In the genomic region with DNA sequence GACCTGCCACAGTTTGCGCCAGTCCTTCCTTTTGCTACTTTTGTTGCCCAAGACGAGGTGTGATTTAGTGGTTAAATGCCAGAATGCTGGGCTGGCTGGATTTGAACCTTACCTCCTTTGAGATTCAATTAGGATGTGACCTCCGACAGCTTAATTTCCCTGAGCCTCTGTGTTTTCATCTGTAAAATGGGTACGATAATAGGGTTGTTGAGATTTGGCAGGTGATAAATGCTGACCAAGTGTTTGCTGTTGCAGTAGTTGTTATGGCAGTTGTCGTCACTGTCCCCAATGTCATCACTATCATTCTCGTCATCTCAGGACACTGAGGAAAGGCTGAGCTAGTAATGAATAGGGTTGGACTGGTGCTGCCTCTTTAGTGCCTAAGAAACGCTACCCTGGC, we compare ENCODE assay signal across 14 cellular contexts.
A peak's percentile ranks its signal among the peaks of the same experiment; 100 is the strongest.
DNase-seq lines count a peak whose midpoint lies in the region; ATAC-seq, FAIRE-seq and TF ChIP-seq lines count a peak whose summit lies in the region.
"Had no signal": no experiment of that assay in that cellular context is flagged by ENCODE, and none has a peak within 500 bp of the region (broad histone marks: within the 10 kb centered on the region; RNA-seq: fewer than 3 reads in every experiment).

No MANE protein-coding gene starts in this region.

- ATAC-seq in psoas muscle: no peak
- ATAC-seq in HG03571 (IDR thresholded peaks at IDR 0.05; ENCODE audit: unreplicated experiment): no peak
- ATAC-seq in HG03521 (IDR thresholded peaks at IDR 0.05; ENCODE audit: unreplicated experiment): no peak

- H2AFZ ChIP-seq in endothelial cell of umbilical vein (ENCODE audit: low read depth, low read length): no peak overlapping the region

- H3K79me2 ChIP-seq in endothelial cell of umbilical vein (ENCODE audit: control insufficient read depth, insufficient read depth, low read length): no peaks in the 10 kb centered on the region

- H3K27ac Mint-ChIP-seq in CD8-positive, alpha-beta memory T cell: peak overlapping the region; percentile 95 to 100 (median 100)

- no peaks in the 10 kb centered on the region for H3K27me3 ChIP-seq in CD8-positive, alpha-beta memory T cell (ENCODE audit: insufficient read depth, low read length, poor library complexity, severe bottlenecking)
- H3K27me3 ChIP-seq in Peyer's patch (no peaks in the 10 kb centered on the region), endothelial cell of umbilical vein (ENCODE audit: control insufficient read depth in 2 of 2, insufficient read depth in 2 of 2, low read length in 2 of 2) (no peaks in the 10 kb centered on the region), psoas muscle (ENCODE audit: insufficient read depth in 3 of 3, low read length in 2 of 3) (no peaks in the 10 kb centered on the region)

- no peaks in the 10 kb centered on the region for H3K9me3 ChIP-seq in CD8-positive, alpha-beta memory T cell (ENCODE audit: low read length)
- H3K9me3 ChIP-seq in Peyer's patch: no peaks in the 10 kb centered on the region
- H3K9me3 ChIP-seq in endothelial cell of umbilical vein (replicated peaks; ENCODE audit: control insufficient read depth, insufficient read depth, low read length): no peaks in the 10 kb centered on the region
- H3K9me3 ChIP-seq in psoas muscle: no peaks in the 10 kb centered on the region

- DNase-seq in CD8-positive, alpha-beta memory T cell: no peak
- no peak for DNase-seq in Peyer's patch
- no peak for DNase-seq in endothelial cell of umbilical vein (ENCODE audit: low read depth, low spot score)
- DNase-seq in psoas muscle: no peak
- DNase-seq in DMS153 treated with DMSO at 0.1 percent for 48 hours (lab: John Stamatoyannopoulos, UW; ENCODE audit: unreplicated experiment): no peak
- DNase-seq in SIG-M5 treated with dmso at 0.1 percent for 504 hours (lab: John Stamatoyannopoulos, UW; ENCODE audit: unreplicated experiment): no peak
- DNase-seq: amygdala, Calu3, midbrain, NCI-H446, SIG-M5 had no signal

- H3K4me2 ChIP-seq in endothelial cell of umbilical vein (ENCODE audit: insufficient read depth, low read length): no peak overlapping the region
- H3K4me2 ChIP-seq: smooth muscle cell had no signal

- no peaks in the 10 kb centered on the region for H3K36me3 ChIP-seq in CD8-positive, alpha-beta memory T cell (ENCODE audit: insufficient read depth, low read length)
- H3K36me3 ChIP-seq in Peyer's patch: no peaks in the 10 kb centered on the region
- H3K36me3 ChIP-seq in endothelial cell of umbilical vein (ENCODE audit: control insufficient read depth in 2 of 2, extremely low read depth in 1 of 2, insufficient read depth in 2 of 2, low read length in 2 of 2): peaks cover 0 to 2% of the 10 kb centered on the region in 2 experiments
- H3K36me3 ChIP-seq in psoas muscle (ENCODE audit: insufficient read depth in 1 of 2, low read depth in 1 of 2): no peaks in the 10 kb centered on the region

- H3K4me3 Mint-ChIP-seq in CD8-positive, alpha-beta memory T cell: peak overlapping the region in 5 of 7 donors; percentile 49 to 81 (median 74)

- FAIRE-seq in endothelial cell of umbilical vein (lab: Jason Lieb, UNC): no peak

- H3K36me3 Mint-ChIP-seq in CD8-positive, alpha-beta memory T cell: peaks cover 0 to 6% (median 0%) of the 10 kb centered on the region in 3 donors

- peak overlapping the region; percentile 17 for H3K9ac ChIP-seq in endothelial cell of umbilical vein (replicated peaks; ENCODE audit: extremely low read depth, insufficient read depth, low read length)

- no TSS peak for BruUV-seq in endothelial cell of umbilical vein (replicated peaks; lab: Mats Ljungman, UMichigan)

- peaks cover 46% of the 10 kb centered on the region for H3K4me1 ChIP-seq in CD8-positive, alpha-beta memory T cell (ENCODE audit: insufficient read depth, low read length)
- H3K4me1 ChIP-seq in Peyer's patch: peaks cover 4 to 37% (median 20%) of the 10 kb centered on the region in 4 donors
- H3K4me1 ChIP-seq in endothelial cell of umbilical vein (ENCODE audit: control insufficient read depth, extremely low read depth, insufficient read depth, low read length): peaks cover 41% of the 10 kb centered on the region
- H3K4me1 ChIP-seq in psoas muscle: peaks cover 9% of the 10 kb centered on the region

- H3K9me3 Mint-ChIP-seq in CD8-positive, alpha-beta memory T cell: no peaks in the 10 kb centered on the region

- peak overlapping the region; percentile 23 for H3K4me3 ChIP-seq in CD8-positive, alpha-beta memory T cell (ENCODE audit: low read length)
- no peak overlapping the region for H3K4me3 ChIP-seq in Peyer's patch
- no peak overlapping the region for H3K4me3 ChIP-seq in endothelial cell of umbilical vein (replicated peaks in 1 of 3; ENCODE audit: insufficient read depth in 1 of 3, low read depth in 1 of 3, low read length in 3 of 3)
- H3K4me3 ChIP-seq in psoas muscle: no peak overlapping the region
- H3K4me3 ChIP-seq: smooth muscle cell had no signal

- 90 to 96% (median 93%) methylated on average over 7 of the region's 7 CpGs for WGBS in psoas muscle, 3 donors

- intact Hi-C loops in endothelial cell of umbilical vein (cut with micrococcal nuclease): no loop called here
- intact Hi-C loops in psoas muscle (cut with DNase I): no loop called here

- TF ChIP-seq CTCF in Peyer's patch (IDR thresholded peaks at IDR 0.05) (no peak), endothelial cell of umbilical vein (IDR thresholded peaks at IDR 0.05; ENCODE audit: extremely low read depth in 1 of 2, insufficient read depth in 1 of 2, low read depth in 1 of 2, low read length in 2 of 2) (no peak), psoas muscle (IDR thresholded peaks at IDR 0.05) (no peak)

- POLR2A ChIA-PET in CD8-positive, alpha-beta memory T cell (lab: Charles Lee): interaction anchor here (1.2 to 1.9 kb wide), 2 partner anchors 38 to 61 kb away, joined by 4 to 9 read pairs; partner anchors contain the start of gene GRK5
- POLR2A ChIA-PET in endothelial cell of umbilical vein (lab: Charles Lee): no interaction called here

- peaks cover 51 to 68% (median 56%) of the 10 kb centered on the region in 3 donors for H3K4me1 Mint-ChIP-seq in CD8-positive, alpha-beta memory T cell

- no peaks in the 10 kb centered on the region for H3K27me3 Mint-ChIP-seq in CD8-positive, alpha-beta memory T cell

- dilution Hi-C loops in endothelial cell of umbilical vein (cut with MboI; ENCODE audit: extremely low pct_ligation_motif_present, low sequenced_read_pairs): no loop called here

- CTCF ChIA-PET in CD8-positive, alpha-beta memory T cell (lab: Charles Lee): interaction anchor here (1.0 to 1.4 kb wide), 3 partner anchors 21 to 47 kb away, joined by 4 to 5 read pairs (median 4); no protein-coding TSS in a partner anchor
- CTCF ChIA-PET in endothelial cell of umbilical vein (lab: Charles Lee): interaction anchor here (0.6 to 1.9 kb wide), 5 partner anchors 15 to 101 kb away, joined by 3 to 9 read pairs (median 4); no protein-coding TSS in a partner anchor

- H4K20me1 ChIP-seq in endothelial cell of umbilical vein (replicated peaks; ENCODE audit: control insufficient read depth, extremely low read depth, insufficient read depth, low read length): no peaks in the 10 kb centered on the region

- H3K27ac ChIP-seq in CD8-positive, alpha-beta memory T cell (ENCODE audit: low read depth, low read length): peak overlapping the region; percentile 95
- peak overlapping the region; percentile 66 to 85 (median 78) for H3K27ac ChIP-seq in Peyer's patch
- peak overlapping the region; percentile 62 for H3K27ac ChIP-seq in endothelial cell of umbilical vein (ENCODE audit: insufficient read depth, low read depth, low read length)
- H3K27ac ChIP-seq in psoas muscle: peak overlapping the region; percentile 43

- no peak for TF ChIP-seq POLR2A in Peyer's patch (IDR thresholded peaks at IDR 0.05)
- no peak for TF ChIP-seq POLR2A in endothelial cell of umbilical vein (IDR thresholded peaks at IDR 0.05; ENCODE audit: low read depth, low read length)

- H3K9me1 ChIP-seq in endothelial cell of umbilical vein (replicated peaks; ENCODE audit: control insufficient read depth, extremely low read depth, insufficient read depth, low read length): no peaks in the 10 kb centered on the region

TF ChIP-seq in endothelial cell of umbilical vein, 7 proteins besides CTCF, POLR2A, EP300 and RAD21:
- TF ChIP-seq, protein P1, sequence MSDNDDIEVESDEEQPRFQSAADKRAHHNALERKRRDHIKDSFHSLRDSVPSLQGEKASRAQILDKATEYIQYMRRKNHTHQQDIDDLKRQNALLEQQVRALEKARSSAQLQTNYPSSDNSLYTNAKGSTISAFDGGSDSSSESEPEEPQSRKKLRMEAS (IDR thresholded peaks at IDR 0.05; ENCODE audit: insufficient read depth, insufficient read length): no peak
- TF ChIP-seq GATA2 (IDR thresholded peaks at IDR 0.05; ENCODE audit: insufficient read depth, insufficient read length, low read depth, low read length): no peak

Comparison
In these comparisons a context has a peak if more than half of its experiments do, and no peak if none do; other contexts are left out.
1. H3K27ac ChIP-seq: peak in every context shown above with its lines; median percentile 95 in CD8-positive, alpha-beta memory T cell; 78 in Peyer's patch; 62 in endothelial cell of umbilical vein; 43 in psoas muscle.